31 cellular contexts compared by ENCODE assay signal in genomic region chr22:33391298-33391697, GRCh38.
"Had no signal": no experiment of that assay in that cellular context is flagged by ENCODE, and none has a peak within 500 bp of the region (broad histone marks: within the 10 kb centered on the region; RNA-seq: fewer than 3 reads in every experiment).

No MANE protein-coding gene starts in this region.

- H3K36me3 Mint-ChIP-seq: activated naive CD8-positive, alpha-beta T cell had no signal

- FAIRE-seq: endometrium, endothelial cell of umbilical vein had no signal

- H3K4me3 Mint-ChIP-seq: activated B cell treated with CpG ODN at 0.5 μM for 24 hours; activated CD8-positive, alpha-beta T cell treated with anti-CD3 and anti-CD28 coated beads for 36 hours; activated naive CD8-positive, alpha-beta T cell; activated T-cell treated with anti-CD3 and anti-CD28 coated beads, Interleukin-2, amount 50 U/mL, for 4 hours; activated T-helper 17 cell treated with anti-CD3 and anti-CD28 coated beads, Interleukin-2, amount 50 U/mL, for 72 hours; T-helper 17 cell; T-helper 2 cell treated with Interferon-gamma antibody and Interleukin-4, amounts not matched to agents 5 μg/mL and 100 μg/mL, for 36 hours had no signal

- H3K27ac Mint-ChIP-seq: activated B cell treated with CpG ODN at 0.5 μM for 24 hours; activated CD8-positive, alpha-beta T cell treated with anti-CD3 and anti-CD28 coated beads for 36 hours; activated naive CD8-positive, alpha-beta T cell; activated T-helper 17 cell treated with anti-CD3 and anti-CD28 coated beads, Interleukin-2, amount 50 U/mL, for 72 hours; T-helper 17 cell; T-helper 2 cell treated with Interferon-gamma antibody and Interleukin-4, amounts not matched to agents 5 μg/mL and 100 μg/mL, for 36 hours had no signal

- H3K4me1 ChIP-seq: body of pancreas, colonic mucosa, esophagus squamous epithelium, gastroesophageal sphincter had no signal

- DNase-seq: activated B cell treated with CpG ODN at 0.5 μM for 24 hours; activated CD4-positive, alpha-beta T cell treated with anti-CD3 and anti-CD28 coated beads for 48 hours; activated CD4-positive, alpha-beta T cell treated with anti-CD3 and anti-CD28 coated beads, Interleukin-2, amount 50 U/mL, for 1 hour; activated CD4-positive, alpha-beta T cell treated with anti-CD3 and anti-CD28 coated beads, Interleukin-2, amount 50 U/mL, for 48 hours; activated CD8-positive, alpha-beta memory T cell treated with anti-CD3 and anti-CD28 coated beads for 24 hours; activated CD8-positive, alpha-beta T cell treated with anti-CD3 and anti-CD28 coated beads for 36 hours; activated effector memory CD4-positive, alpha-beta T cell treated with Interleukin-2 at 50 U/mL for 16 hours; activated gamma-delta T cell treated with Interleukin-2 at 50 U/mL for 16 hours; activated naive CD4-positive, alpha-beta T cell treated with anti-CD3 and anti-CD28 coated beads, Interleukin-2, amount 50 U/mL, for 16 hours; activated naive CD4-positive, alpha-beta T cell treated with Interleukin-2 at 50 U/mL for 16 hours; activated T-cell treated with anti-CD3 and anti-CD28 coated beads, Interleukin-2, amount 50 U/mL, for 4 hours; amniotic stem cell; anterior cingulate cortex; body of pancreas; caudate nucleus; colonic mucosa; effector CD8-positive, alpha-beta T cell; esophagus squamous epithelium; foreskin melanocyte; T-helper 1 cell; T-helper 17 cell; T1000; WERI-Rb-1 had no signal

- H3K9me3 Mint-ChIP-seq: activated B cell treated with CpG ODN at 0.5 μM for 24 hours; activated CD8-positive, alpha-beta T cell treated with anti-CD3 and anti-CD28 coated beads for 36 hours; activated T-cell treated with anti-CD3 and anti-CD28 coated beads, Interleukin-2, amount 50 U/mL, for 4 hours had no signal

- H3K4me3 ChIP-seq: body of pancreas, colonic mucosa, esophagus squamous epithelium, gastroesophageal sphincter had no signal

- H3K36me3 ChIP-seq: colonic mucosa, esophagus squamous epithelium, gastroesophageal sphincter, WERI-Rb-1 had no signal

- H3K27me3 Mint-ChIP-seq: activated B cell treated with CpG ODN at 0.5 μM for 24 hours; activated CD8-positive, alpha-beta T cell treated with anti-CD3 and anti-CD28 coated beads for 36 hours; activated naive CD8-positive, alpha-beta T cell; activated T-helper 17 cell treated with anti-CD3 and anti-CD28 coated beads, Interleukin-2, amount 50 U/mL, for 72 hours; T-helper 17 cell had no signal

- H3K27ac ChIP-seq: body of pancreas, colonic mucosa, epithelial cell of prostate, esophagus squamous epithelium, gastroesophageal sphincter, WERI-Rb-1 had no signal

- H3K4me1 Mint-ChIP-seq: activated B cell treated with CpG ODN at 0.5 μM for 24 hours; activated T-helper 17 cell treated with anti-CD3 and anti-CD28 coated beads, Interleukin-2, amount 50 U/mL, for 72 hours; T-helper 17 cell had no signal

- H3K27me3 ChIP-seq: body of pancreas, colonic mucosa, esophagus squamous epithelium, gastroesophageal sphincter had no signal

- H3K9me3 ChIP-seq: body of pancreas, colonic mucosa, esophagus squamous epithelium, gastroesophageal sphincter had no signal

- ATAC-seq: activated CD4-positive, CD25-positive, alpha-beta regulatory T cell treated with anti-CD3 and anti-CD28 coated beads, Interleukin-2, amount 50 U/mL, for 24 hours; activated CD8-positive, alpha-beta T cell treated with anti-CD3 and anti-CD28 coated beads for 36 hours; activated T-cell treated with anti-CD3 and anti-CD28 coated beads, Interleukin-2, amount 50 U/mL, for 4 hours; activated T-helper 17 cell treated with anti-CD3 and anti-CD28 coated beads, Interleukin-2, amount 50 U/mL, for 72 hours; body of pancreas; gastroesophageal sphincter; T-helper 17 cell had no signal
